Comparison of ENCODE assay signal across 27 cellular contexts in genomic region chr5:174745495-174745894, GRCh38. TPM values are rescaled to one million over a fixed set of nuclear protein-coding genes. Genes with fewer than 3 reads are reported as not detected.
"Had no signal": no experiment of that assay in that cellular context is flagged by ENCODE, and none has a peak within 500 bp of the region (broad histone marks: within the 10 kb centered on the region; RNA-seq: fewer than 3 reads in every experiment).

No MANE protein-coding gene starts in this region.

- H3K9me3 ChIP-seq: breast epithelium, gastroesophageal sphincter, left ventricle myocardium inferior, testis, transverse colon had no signal

- H3K9ac ChIP-seq: parathyroid adenoma had no signal

- H3K4me1 ChIP-seq: breast epithelium, gastroesophageal sphincter, left ventricle myocardium inferior, parathyroid adenoma, testis, transverse colon had no signal

- ATAC-seq: activated CD8-positive, alpha-beta T cell treated with anti-CD3 and anti-CD28 coated beads for 36 hours; activated T-cell treated with anti-CD3 and anti-CD28 coated beads, Interleukin-2, amount 50 U/mL, for 4 hours; activated T-helper 17 cell treated with anti-CD3 and anti-CD28 coated beads, Interleukin-2, amount 50 U/mL, for 72 hours; gastroesophageal sphincter; right cardiac atrium; SK-N-SH treated with all-trans-retinoic acid at 6 μM for 48 hours; stimulated activated naive CD8-positive, alpha-beta T cell treated with anti-CD3 and anti-CD28 coated beads, Interleukin-15, Interleukin-2, amounts not matched to agents 100 U/mL and 50 U/mL, for 24 hours; T-helper 17 cell; WTC11 had no signal

- H2AFZ ChIP-seq: parathyroid adenoma had no signal

- H3K27ac ChIP-seq: breast epithelium, gastroesophageal sphincter, left ventricle myocardium inferior, parathyroid adenoma, testis, transverse colon had no signal

- H3K36me3 Mint-ChIP-seq: WTC11 had no signal

- H3K4me3 ChIP-seq: breast epithelium, gastroesophageal sphincter, left ventricle myocardium inferior, lung, testis, transverse colon had no signal

- DNase-seq: activated CD4-positive, alpha-beta T cell treated with anti-CD3 and anti-CD28 coated beads, Interleukin-2, amount 50 U/mL, for 1 hour; activated CD8-positive, alpha-beta T cell treated with anti-CD3 and anti-CD28 coated beads for 36 hours; activated gamma-delta T cell treated with Interleukin-2 at 50 U/mL for 16 hours; activated naive CD4-positive, alpha-beta T cell treated with anti-CD3 and anti-CD28 coated beads, Interleukin-2, amount 50 U/mL, for 16 hours; activated T-cell treated with anti-CD3 and anti-CD28 coated beads, Interleukin-2, amount 50 U/mL, for 4 hours; amniotic stem cell; dermis blood vessel endothelial cell; effector CD4-positive, alpha-beta T cell; erythroblast; head of caudate nucleus; kidney glomerular epithelial cell; left ventricle myocardium inferior; nephron progenitor cell; nucleus accumbens; right cardiac atrium; stimulated activated CD4-positive, alpha-beta T cell treated with anti-CD3 and anti-CD28 coated beads, Interleukin-2, amount 100 ng/mL, for 48 hours; stimulated activated naive CD8-positive, alpha-beta T cell treated with anti-CD3 and anti-CD28 coated beads, Interleukin-15, Interleukin-2, amounts not matched to agents 100 U/mL and 50 U/mL, for 24 hours; T-helper 17 cell; testis; transverse colon had no signal

- H3K36me3 ChIP-seq: breast epithelium, gastroesophageal sphincter, left ventricle myocardium inferior, transverse colon had no signal

- H3K9me3 Mint-ChIP-seq: activated T-cell treated with anti-CD3 and anti-CD28 coated beads, Interleukin-2, amount 50 U/mL, for 4 hours had no signal

- H3K4me3 Mint-ChIP-seq: activated CD8-positive, alpha-beta T cell treated with anti-CD3 and anti-CD28 coated beads for 36 hours; activated T-cell treated with anti-CD3 and anti-CD28 coated beads, Interleukin-2, amount 50 U/mL, for 4 hours; activated T-helper 17 cell treated with anti-CD3 and anti-CD28 coated beads, Interleukin-2, amount 50 U/mL, for 72 hours; T-helper 17 cell; WTC11 had no signal

- H3K4me1 Mint-ChIP-seq: activated T-helper 17 cell treated with anti-CD3 and anti-CD28 coated beads, Interleukin-2, amount 50 U/mL, for 72 hours; T-helper 17 cell had no signal

- H3K79me2 ChIP-seq: parathyroid adenoma had no signal

- H3K27me3 ChIP-seq: testis had no signal

- H3K27ac Mint-ChIP-seq: activated CD8-positive, alpha-beta T cell treated with anti-CD3 and anti-CD28 coated beads for 36 hours; activated T-helper 17 cell treated with anti-CD3 and anti-CD28 coated beads, Interleukin-2, amount 50 U/mL, for 72 hours; nephron progenitor cell; T-helper 17 cell; WTC11 had no signal

RNA-seq across cellular contexts. Expression of gene MSX2, which starts 21.1 kb away (rescaled TPM):
- total RNA-seq: activated CD8-positive, alpha-beta T cell treated with anti-CD3 and anti-CD28 coated beads for 36 hours; activated T-helper 17 cell treated with anti-CD3 and anti-CD28 coated beads, Interleukin-2, amount 50 U/mL, for 72 hours had no signal
